2 cellular contexts compared by ENCODE assay signal in the genomic region with DNA sequence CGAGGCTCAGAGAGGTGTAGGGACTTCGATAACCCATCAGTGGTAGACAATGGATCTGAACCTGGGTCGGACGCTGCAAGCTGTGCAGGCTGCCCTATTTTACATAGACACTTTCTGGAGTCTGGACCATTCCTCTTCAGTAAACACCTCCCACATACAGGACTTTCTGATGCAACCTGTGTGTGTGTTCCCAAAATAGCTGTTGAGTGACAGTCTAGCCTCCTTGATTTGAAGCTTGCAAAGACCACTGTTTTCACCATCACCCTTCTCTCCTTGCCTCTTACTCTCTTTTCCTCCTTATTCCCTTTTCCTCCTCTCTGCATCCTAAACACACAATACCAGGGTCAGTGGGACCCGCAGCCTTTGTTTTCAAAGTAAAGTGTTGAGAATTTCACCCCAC.
TF ChIP-seq lines count a peak whose summit lies in the region.

No MANE protein-coding gene starts in this region.

TF ChIP-seq in K562, 482 proteins besides CTCF, POLR2A, EP300 and RAD21 (continued from another document):
- TF ChIP-seq, protein P1, sequence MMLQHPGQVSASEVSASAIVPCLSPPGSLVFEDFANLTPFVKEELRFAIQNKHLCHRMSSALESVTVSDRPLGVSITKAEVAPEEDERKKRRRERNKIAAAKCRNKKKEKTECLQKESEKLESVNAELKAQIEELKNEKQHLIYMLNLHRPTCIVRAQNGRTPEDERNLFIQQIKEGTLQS (IDR thresholded peaks at IDR 0.05) = peak; percentile 11; the same call in 1 of the 2 replicates
- TF ChIP-seq, protein P1 (CRISPR knock-in tag; conservative IDR thresholded peaks at IDR 0.05) = no peak
- TF ChIP-seq MAFK (IDR thresholded peaks at IDR 0.05; ENCODE audit: low read length) (no peak), CEBPG (CRISPR knock-in tag; IDR thresholded peaks at IDR 0.05) (no peak), CEBPG (tag; conservative IDR thresholded peaks at IDR 0.05 in 1 of 2, IDR thresholded peaks at IDR 0.05 in 1 of 2) (0 out of 4 replicates have a peak, but pooled peaks of 1 of the 2 experiments have one; percentile 53), PHF8 (IDR thresholded peaks at IDR 0.05; ENCODE audit: borderline replicate concordance, low read length) (no peak)
- TF ChIP-seq, protein P2, sequence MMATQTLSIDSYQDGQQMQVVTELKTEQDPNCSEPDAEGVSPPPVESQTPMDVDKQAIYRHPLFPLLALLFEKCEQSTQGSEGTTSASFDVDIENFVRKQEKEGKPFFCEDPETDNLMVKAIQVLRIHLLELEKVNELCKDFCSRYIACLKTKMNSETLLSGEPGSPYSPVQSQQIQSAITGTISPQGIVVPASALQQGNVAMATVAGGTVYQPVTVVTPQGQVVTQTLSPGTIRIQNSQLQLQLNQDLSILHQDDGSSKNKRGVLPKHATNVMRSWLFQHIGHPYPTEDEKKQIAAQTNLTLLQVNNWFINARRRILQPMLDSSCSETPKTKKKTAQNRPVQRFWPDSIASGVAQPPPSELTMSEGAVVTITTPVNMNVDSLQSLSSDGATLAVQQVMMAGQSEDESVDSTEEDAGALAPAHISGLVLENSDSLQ (IDR thresholded peaks at IDR 0.05) = peak; percentile 81

TF ChIP-seq in neural cell, 6 proteins besides CTCF, POLR2A, EP300 and RAD21 (continued from another document):
- TF ChIP-seq EZH2 (IDR thresholded peaks at IDR 0.05; ENCODE audit: borderline replicate concordance, insufficient read depth, low read length, poor library complexity, severe bottlenecking) (no peak), MXI1 (conservative IDR thresholded peaks at IDR 0.05; ENCODE audit: poor library complexity, severe bottlenecking) (no peak)
TF ChIP-seq in neural cell: peak in this region for 0.
